Comparison of ENCODE assay signal across 8 cellular contexts in the genomic region with DNA sequence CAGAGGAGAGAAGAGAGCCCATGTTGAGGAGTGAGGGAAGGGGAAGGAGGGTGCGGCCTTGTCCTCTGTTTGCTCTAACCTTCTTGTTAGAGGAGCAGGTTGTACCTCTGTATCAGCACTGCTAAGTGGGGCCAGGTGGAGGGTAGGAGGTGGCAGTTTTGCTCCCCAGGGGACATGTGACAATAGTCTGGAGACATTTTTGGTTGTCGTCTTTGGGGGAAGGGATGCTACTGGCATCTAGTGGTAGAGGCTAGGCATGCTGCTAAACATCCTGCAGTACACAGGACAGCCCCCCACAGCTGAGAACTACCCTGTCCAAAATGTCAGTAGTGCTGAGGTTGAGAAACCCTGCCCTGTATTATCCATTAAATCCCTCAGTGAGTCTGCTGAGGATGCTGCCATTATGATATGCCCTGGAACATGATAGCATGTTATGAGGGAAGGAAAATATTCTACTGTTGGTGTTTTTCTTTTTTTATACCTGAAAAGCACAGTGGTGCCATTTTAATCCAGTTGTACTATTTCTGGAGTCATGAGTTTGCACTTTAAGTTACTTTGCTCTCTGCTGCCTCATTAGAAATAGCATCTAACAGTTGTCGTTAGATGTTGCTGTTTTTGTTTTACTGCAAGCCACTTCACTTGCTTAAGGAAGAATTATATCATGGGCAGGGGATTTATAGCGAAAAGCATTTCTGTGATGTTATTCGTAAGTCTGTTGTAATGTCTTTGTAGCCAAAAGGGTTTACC.
DNase-seq lines count a peak whose midpoint lies in the region; ATAC-seq, FAIRE-seq and TF ChIP-seq lines count a peak whose summit lies in the region.

No MANE protein-coding gene starts in this region.

- H3K27ac ChIP-seq in OCI-LY1 (ENCODE audit: low read depth, low read length, poor library complexity, severe bottlenecking) = peak overlapping the region; percentile 81
- no peak overlapping the region for H3K27ac ChIP-seq in coronary artery
- H3K27ac ChIP-seq in gastrocnemius medialis = no peak overlapping the region

- H3K9me3 ChIP-seq in OCI-LY1 (ENCODE audit: low read length) (no peaks in the 10 kb centered on the region), gastrocnemius medialis (no peaks in the 10 kb centered on the region)

- no peaks in the 10 kb centered on the region for H3F3A ChIP-seq in OCI-LY1 (ENCODE audit: insufficient read depth, low read length)

- H2AFZ ChIP-seq in OCI-LY1 (ENCODE audit: low read length) = no peak overlapping the region

- H3K4me1 ChIP-seq in OCI-LY1 (ENCODE audit: insufficient read depth, low read length, severe bottlenecking) (peaks cover 34% of the 10 kb centered on the region), gastrocnemius medialis (no peaks in the 10 kb centered on the region)

- TF ChIP-seq CTCF in AG04449 (IDR thresholded peaks at IDR 0.05; ENCODE audit: insufficient read depth, low read length, missing control alignments) (peak; percentile 41), OCI-LY1 (IDR thresholded peaks at IDR 0.05; ENCODE audit: low read length) (peak; percentile 91), coronary artery (IDR thresholded peaks at IDR 0.05) (no peak), gastrocnemius medialis (IDR thresholded peaks at IDR 0.05 in 4 of 5, conservative IDR thresholded peaks at IDR 0.05 in 1 of 5) (peak in 2 of 5 experiments; percentile 22 to 34)

- TF ChIP-seq POLR2A in gastrocnemius medialis (IDR thresholded peaks at IDR 0.05) = no peak

- no peaks in the 10 kb centered on the region for H3K9me2 ChIP-seq in OCI-LY1 (ENCODE audit: low read depth, low read length)

- H3K79me2 ChIP-seq in OCI-LY1 (ENCODE audit: insufficient read depth, low read length) = no peaks in the 10 kb centered on the region

- DNase-seq in AG04449 (ENCODE audit: low read depth, low spot score) (no peak), GM18507 (ENCODE audit: extremely low spot score, insufficient read length, low read depth) (no peak), dermis blood vessel endothelial cell (peak; percentile 50), myocyte (ENCODE audit: low read depth) (peak; percentile 73), coronary artery (ENCODE audit: low spot score) (no peak), gastrocnemius medialis (no peak)

- intact Hi-C loops in gastrocnemius medialis (cut with DNase I; ENCODE audit: low total_unique reads) = loop anchor here (10.0 kb wide), 1 partner anchor 90 kb away; no protein-coding TSS in a partner anchor

- peak; percentile 90 for FAIRE-seq in GM18507 (lab: Jason Lieb, UNC)

- in situ Hi-C loops in gastrocnemius medialis (cut with MboI; ENCODE audit: low sequenced_read_pairs in 4 of 4) = no loop called here

- H3K4me3 ChIP-seq in AG04449 (ENCODE audit: low read depth, low read length) (no peak overlapping the region), OCI-LY1 (ENCODE audit: low read depth, low read length, poor library complexity, severe bottlenecking) (no peak overlapping the region), coronary artery (no peak overlapping the region), gastrocnemius medialis (no peak overlapping the region)

- ATAC-seq in HG02885 (IDR thresholded peaks at IDR 0.05; ENCODE audit: poor library complexity, unreplicated experiment) = peak; percentile 40
- no peak for ATAC-seq in gastrocnemius medialis

- H3K4me2 ChIP-seq in OCI-LY1 (ENCODE audit: low read length) = peak overlapping the region; percentile 33; the same call in 1 of the 2 replicates

- no peaks in the 10 kb centered on the region for H4K20me1 ChIP-seq in OCI-LY1 (ENCODE audit: insufficient read depth, low read length)

- CTCF ChIA-PET in AG04449 (lab: Yijun Ruan, JAX) = no interaction called here

- no peaks in the 10 kb centered on the region for H3K27me3 ChIP-seq in OCI-LY1 (ENCODE audit: insufficient read depth, low read length)
- H3K27me3 ChIP-seq in gastrocnemius medialis = no peaks in the 10 kb centered on the region

- no peak overlapping the region; the same call in 1 of the 2 replicates for H3K9ac ChIP-seq in OCI-LY1 (ENCODE audit: low read length)

- H3K36me3 ChIP-seq in OCI-LY1 (ENCODE audit: insufficient read depth, low read length) (peaks cover 34% of the 10 kb centered on the region; the same call in 1 of the 2 replicates), gastrocnemius medialis (peaks cover 0 to 3% of the 10 kb centered on the region in 2 donors)

- POLR2A ChIA-PET in AG04449 (lab: Yijun Ruan, JAX) = interaction anchor here (1.2 to 1.4 kb wide), 3 partner anchors 18 to 91 kb away, joined by 3 to 7 read pairs (median 6); a partner anchor contains a TSS

Comparison
In these comparisons a context has a peak if more than half of its experiments do, and no peak if none do; other contexts are left out.
1. DNase-seq: peak in dermis blood vessel endothelial cell (single experiment) and myocyte (single experiment); none in AG04449 (single experiment), GM18507 (single experiment), coronary artery (single experiment) and gastrocnemius medialis (0 of 2).